ENCODE assay signal across 16 cellular contexts in the genomic region with DNA sequence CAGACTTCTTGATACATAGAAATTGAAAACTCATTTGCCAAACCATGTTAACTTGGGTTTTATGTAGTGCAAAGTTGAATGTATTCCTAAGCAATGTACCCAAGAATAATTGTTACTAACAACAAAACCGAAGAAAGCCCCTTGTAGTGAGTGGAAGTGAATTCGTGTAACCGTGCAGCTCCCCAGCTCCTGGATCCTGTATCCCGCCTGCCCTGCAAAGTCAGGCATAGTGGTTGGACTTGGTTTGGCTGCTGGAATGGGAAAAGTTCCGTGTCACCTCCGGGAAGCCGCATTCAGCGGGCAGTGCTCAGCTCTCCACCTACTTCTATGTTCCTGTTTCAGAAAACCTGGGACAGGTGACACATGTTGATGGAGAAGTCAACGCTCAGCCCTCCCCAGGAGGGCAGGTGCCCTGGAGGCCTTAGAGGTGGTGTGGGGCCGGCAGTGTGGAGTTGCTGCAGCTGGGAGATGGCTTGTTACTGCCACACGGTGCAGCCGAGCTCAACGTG. TPM values are rescaled to one million over a fixed set of nuclear protein-coding genes. Genes with fewer than 3 reads are reported as not detected.
"Had no signal": no experiment of that assay in that cellular context is flagged by ENCODE, and none has a peak within 500 bp of the region (broad histone marks: within the 10 kb centered on the region; RNA-seq: fewer than 3 reads in every experiment).

No MANE protein-coding gene starts in this region.

- H3K9me3 ChIP-seq: ascending aorta, left ventricle myocardium inferior, mucosa of descending colon, right atrium auricular region, suprapubic skin had no signal

- FAIRE-seq: bronchial epithelial cell, endometrium had no signal

- H3K4me1 ChIP-seq: ascending aorta had no signal

- DNase-seq: activated CD4-positive, alpha-beta memory T cell treated with anti-CD3 and anti-CD28 coated beads for 36 hours; activated gamma-delta T cell treated with Interleukin-2 at 50 U/mL for 16 hours; activated naive CD8-positive, alpha-beta T cell treated with anti-CD3 and anti-CD28 coated beads, Interleukin-2, amount 50 U/mL, for 24 hours; activated T-cell treated with anti-CD3 and anti-CD28 coated beads, Interleukin-2, amount 50 U/mL, for 48 hours; left ventricle myocardium inferior; naive thymus-derived CD4-positive, alpha-beta T cell; trophoblast cell had no signal

- H3K27ac ChIP-seq: ascending aorta, left ventricle myocardium inferior, right atrium auricular region, suprapubic skin had no signal

- H3K4me3 ChIP-seq: ascending aorta, left ventricle myocardium inferior, mucosa of descending colon, right atrium auricular region, suprapubic skin had no signal

- ATAC-seq: activated CD4-positive, alpha-beta T cell treated with anti-CD3 and anti-CD28 coated beads for 36 hours; activated naive CD8-positive, alpha-beta T cell treated with anti-CD3 and anti-CD28 coated beads, Interleukin-2, amount 50 U/mL, for 24 hours; mucosa of descending colon; naive thymus-derived CD4-positive, alpha-beta T cell; T-helper 17 cell had no signal

- H3K27me3 ChIP-seq: ascending aorta, right atrium auricular region had no signal

- H3K36me3 ChIP-seq: ascending aorta, left ventricle myocardium inferior, right atrium auricular region, suprapubic skin had no signal

RNA-seq across cellular contexts. Expression of a gene that starts 29.2 kb away (rescaled TPM):
- total RNA-seq: activated CD4-positive, alpha-beta memory T cell treated with anti-CD3 and anti-CD28 coated beads for 36 hours; activated CD4-positive, alpha-beta T cell treated with anti-CD3 and anti-CD28 coated beads for 36 hours; bronchial epithelial cell; naive thymus-derived CD4-positive, alpha-beta T cell; progenitor cell of endocrine pancreas; T-helper 17 cell had no signal
- polyA plus RNA-seq: naive thymus-derived CD4-positive, alpha-beta T cell had no signal

RNA-seq across cellular contexts. Expression of a gene that starts 54.2 kb away (rescaled TPM):
- total RNA-seq: activated CD4-positive, alpha-beta memory T cell treated with anti-CD3 and anti-CD28 coated beads for 36 hours; ascending aorta; bronchial epithelial cell; suprapubic skin; T-helper 17 cell had no signal
- polyA plus RNA-seq: naive thymus-derived CD4-positive, alpha-beta T cell had no signal
